In the genomic region with DNA sequence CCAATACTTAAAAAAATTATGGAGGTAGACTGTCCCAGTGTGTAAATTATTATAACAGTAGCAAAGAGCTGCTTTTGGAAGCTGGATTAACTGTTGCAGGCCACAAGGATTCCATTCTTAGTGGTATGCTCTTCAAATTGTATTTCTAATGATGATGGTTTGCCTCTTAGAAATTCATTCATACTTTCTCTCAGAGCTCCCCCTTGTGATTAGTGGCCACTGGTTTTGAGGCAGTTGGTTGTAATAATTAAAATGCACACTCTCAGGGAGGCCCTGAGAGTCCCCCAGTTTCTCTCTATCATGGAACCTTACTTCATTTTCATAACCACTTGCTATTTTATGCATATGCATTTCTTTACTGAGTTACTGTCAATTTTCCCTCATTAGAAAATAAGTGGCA, we compare ENCODE assay signal across 9 cellular contexts. TPM values are rescaled to one million over a fixed set of nuclear protein-coding genes. Genes with fewer than 3 reads are reported as not detected.
DNase-seq lines count a peak whose midpoint lies in the region; ATAC-seq and TF ChIP-seq lines count a peak whose summit lies in the region.
"Had no signal": no experiment of that assay in that cellular context is flagged by ENCODE, and none has a peak within 500 bp of the region (broad histone marks: within the 10 kb centered on the region; RNA-seq: fewer than 3 reads in every experiment).

No MANE protein-coding gene starts in this region.

- no peak overlapping the region for H3K4me3 ChIP-seq in OCI-LY7 (ENCODE audit: low read depth, low read length, poor library complexity, severe bottlenecking)
- no peak overlapping the region for H3K4me3 ChIP-seq in gastroesophageal sphincter
- H3K4me3 ChIP-seq: SJCRH30 had no signal

- no TSS peak for BruUV-seq in OCI-LY7 (replicated peaks; lab: Mats Ljungman, UMichigan)

- H3K36me3 ChIP-seq in OCI-LY7 (ENCODE audit: insufficient read depth, low read length) (no peaks in the 10 kb centered on the region), gastroesophageal sphincter (no peaks in the 10 kb centered on the region)
- H3K36me3 ChIP-seq: SJCRH30 had no signal

- no peaks in the 10 kb centered on the region for H3K79me2 ChIP-seq in OCI-LY7 (ENCODE audit: insufficient read depth, low read depth, low read length)

- no peak overlapping the region for H3K4me2 ChIP-seq in OCI-LY7 (ENCODE audit: low read length)

- ATAC-seq in GM19372 (IDR thresholded peaks at IDR 0.05; ENCODE audit: low read depth, unreplicated experiment), result peak; percentile 82
- peak; percentile 67 for ATAC-seq in HG03196 (IDR thresholded peaks at IDR 0.05; ENCODE audit: unreplicated experiment)
- no peak for ATAC-seq in gastroesophageal sphincter

- peaks cover 6% of the 10 kb centered on the region; the same call in 1 of the 2 replicates for H3K9me3 ChIP-seq in OCI-LY7 (ENCODE audit: low read length)
- H3K9me3 ChIP-seq in gastroesophageal sphincter, result no peaks in the 10 kb centered on the region
- H3K9me3 ChIP-seq: SJCRH30 had no signal

- H3K9me2 ChIP-seq in OCI-LY7 (ENCODE audit: insufficient read depth, low read length), result no peaks in the 10 kb centered on the region

- POLR2A ChIA-PET in OCI-LY7 (lab: Charles Lee), result interaction anchor here (0.6 kb wide), 2 partner anchors 8 to 107 kb away, joined by 3 read pairs; no protein-coding TSS in a partner anchor

- H2AFZ ChIP-seq in OCI-LY7 (ENCODE audit: low read length), result no peak overlapping the region

- H3K27ac ChIP-seq in OCI-LY7 (ENCODE audit: low read depth, low read length, poor library complexity, severe bottlenecking) (no peak overlapping the region), gastroesophageal sphincter (no peak overlapping the region)
- H3K27ac ChIP-seq: SJCRH30 had no signal

- no peak for TF ChIP-seq EP300 in gastroesophageal sphincter (IDR thresholded peaks at IDR 0.05)

- DNase-seq in DMS 273 treated with DMSO at 0.1 percent for 48 hours (lab: John Stamatoyannopoulos, UW), result peak; percentile 15
- DNase-seq in OCI-LY7 (ENCODE audit: low spot score), result peak; percentile 19
- peak; percentile 20 for DNase-seq in iPS-NIHi7 (ENCODE audit: extremely low spot score)
- DNase-seq in stimulated activated CD4-positive, alpha-beta T cell treated with anti-CD3 and anti-CD28 coated beads, Interleukin-4, amount 100 ng/mL, for 24 hours, result no peak
- no peak for DNase-seq in SK-N-DZ (ENCODE audit: low spot score)

- TF ChIP-seq CTCF in OCI-LY7 (conservative IDR thresholded peaks at IDR 0.05; ENCODE audit: low read length), result peak; percentile 71
- TF ChIP-seq CTCF in gastroesophageal sphincter (IDR thresholded peaks at IDR 0.05), result peak in 1 of 4 experiments; percentile 11

- H3K27me3 ChIP-seq in gastroesophageal sphincter, result no peaks in the 10 kb centered on the region
- H3K27me3 ChIP-seq: SJCRH30 had no signal

- H3K4me1 ChIP-seq in OCI-LY7 (ENCODE audit: insufficient read depth, low read length, poor library complexity, severe bottlenecking) (no peaks in the 10 kb centered on the region), gastroesophageal sphincter (no peaks in the 10 kb centered on the region)

- intact Hi-C loops in OCI-LY7 (cut with micrococcal nuclease; ENCODE audit: unreplicated experiment), result no loop called here

- no peak for TF ChIP-seq POLR2A in gastroesophageal sphincter (IDR thresholded peaks at IDR 0.05)

- CTCF ChIA-PET in OCI-LY7 (lab: Charles Lee; ENCODE audit: unreplicated experiment), result no interaction called here

- no peaks in the 10 kb centered on the region for H4K20me1 ChIP-seq in OCI-LY7 (ENCODE audit: insufficient read depth, low read length)

RNA-seq across cellular contexts. Expression of a gene that starts 35.4 kb away (rescaled TPM):
- not detected in 2 replicates for total RNA-seq in OCI-LY7 (2014; rRNA removed; shearing (Covaris generic))
- total RNA-seq in OCI-LY7 (2022), result not detected in 2 replicates
- total RNA-seq in gastroesophageal sphincter, result 1 to 10 TPM in 2 of 4 donors, under 1 TPM in 2; 0.62 to 4.1 (median 1.6) TPM
- not detected in 2 replicates for polyA plus RNA-seq in SK-N-DZ (2014; cell fraction: cytosol; rRNA removed)
- not detected in 2 replicates for polyA plus RNA-seq in SK-N-DZ (2014; cell fraction: nucleus; rRNA removed)
- total RNA-seq: SJCRH30 had no signal

Comparison
In these comparisons a context has a peak if more than half of its experiments do, and no peak if none do; other contexts are left out.
1. DNase-seq: peak in DMS 273 treated with DMSO at 0.1 percent for 48 hours (single experiment), OCI-LY7 (single experiment) and iPS-NIHi7 (single experiment); none in stimulated activated CD4-positive, alpha-beta T cell treated with anti-CD3 and anti-CD28 coated beads, Interleukin-4, amount 100 ng/mL, for 24 hours (single experiment) and SK-N-DZ (single experiment).